Comparison of ENCODE assay signal across 15 cellular contexts in genomic region chr6:56806368-56806767, GRCh38.
DNase-seq lines count a peak whose midpoint lies in the region; ATAC-seq, FAIRE-seq and TF ChIP-seq lines count a peak whose summit lies in the region.
"Had no signal": no experiment of that assay in that cellular context is flagged by ENCODE, and none has a peak within 500 bp of the region (broad histone marks: within the 10 kb centered on the region; RNA-seq: fewer than 3 reads in every experiment).

No MANE protein-coding gene starts in this region.

- WGBS in body of pancreas, 2 donors: 95 to 96% methylated on average over 1 of the region's 1 CpG

- DNase-seq in H54 (ENCODE audit: insufficient read length, low spot score): no peak
- no peak for DNase-seq in Panc1 (ENCODE audit: low read depth, low spot score)
- DNase-seq in glutamatergic neuron: peak; percentile 49
- DNase-seq in NCI-H187 treated with DMSO at 0.1 percent for 48 hours (lab: John Stamatoyannopoulos, UW): no peak
- no peak for DNase-seq in body of pancreas
- DNase-seq: activated naive CD4-positive, alpha-beta T cell treated with anti-CD3 and anti-CD28 coated beads, Interleukin-2, amount 50 U/mL, for 16 hours; KG1; NCI-H526; stimulated activated CD4-positive, alpha-beta T cell treated with anti-CD3 and anti-CD28 coated beads, Interleukin-15, amount 100 ng/mL, for 24 hours; T-helper 17 cell had no signal

- H2AFZ ChIP-seq in ACC112 (ENCODE audit: low read length, unreplicated experiment): no peak overlapping the region

- H3K9me3 Mint-ChIP-seq in glutamatergic neuron (ENCODE audit: unreplicated experiment): peaks cover 12% of the 10 kb centered on the region

- H3K36me3 ChIP-seq in ACC112 (ENCODE audit: insufficient read depth, low read length) (no peaks in the 10 kb centered on the region), Panc1 (ENCODE audit: control insufficient read depth, insufficient read depth, low read length) (no peaks in the 10 kb centered on the region), body of pancreas (replicated peaks in 1 of 2; ENCODE audit: insufficient read depth in 1 of 2, low read depth in 2 of 2) (no peaks in the 10 kb centered on the region)
- H3K36me3 ChIP-seq: prostate gland had no signal

- H3K4me1 Mint-ChIP-seq in glutamatergic neuron (ENCODE audit: low read depth, unreplicated experiment): peaks cover 64% of the 10 kb centered on the region

- H3K4me1 ChIP-seq in ACC112 (ENCODE audit: control insufficient read depth, insufficient read depth, low read length, unreplicated experiment) (peaks cover 77% of the 10 kb centered on the region), Panc1 (ENCODE audit: control insufficient read depth, insufficient read depth, low read length) (peaks cover 76% of the 10 kb centered on the region), body of pancreas (no peaks in the 10 kb centered on the region)
- H3K4me1 ChIP-seq: prostate gland had no signal

- peak; percentile 91 for FAIRE-seq in H54 (lab: Jason Lieb, UNC)

- H3K27ac ChIP-seq in ACC112 (ENCODE audit: low read depth, low read length) (peak overlapping the region; percentile 87), Panc1 (ENCODE audit: low read length) (peak overlapping the region; percentile 86), body of pancreas (no peak overlapping the region)
- H3K27ac ChIP-seq: prostate gland had no signal

- POLR2A ChIA-PET in Panc1 (lab: Charles Lee): no interaction called here

- CTCF ChIA-PET in Panc1 (lab: Charles Lee): no interaction called here

- H3K27ac Mint-ChIP-seq in glutamatergic neuron (ENCODE audit: unreplicated experiment): peak overlapping the region; percentile 90
- H3K27ac Mint-ChIP-seq: T-helper 17 cell had no signal

- peak overlapping the region; percentile 77 for H3K4me3 Mint-ChIP-seq in glutamatergic neuron (ENCODE audit: unreplicated experiment)
- H3K4me3 Mint-ChIP-seq: T-helper 17 cell had no signal

- H3K4me3 ChIP-seq in ACC112 (ENCODE audit: low read depth, low read length): no peak overlapping the region
- H3K4me3 ChIP-seq in Panc1 (ENCODE audit: low read depth in 2 of 2, low read length in 2 of 2): no peak overlapping the region
- no peak overlapping the region for H3K4me3 ChIP-seq in body of pancreas
- H3K4me3 ChIP-seq: prostate gland had no signal

- H3K27me3 ChIP-seq in ACC112 (ENCODE audit: insufficient read depth, low read length): no peaks in the 10 kb centered on the region
- H3K27me3 ChIP-seq in Panc1 (ENCODE audit: control insufficient read depth, insufficient read depth, low read length): no peaks in the 10 kb centered on the region
- no peaks in the 10 kb centered on the region for H3K27me3 ChIP-seq in body of pancreas

- no TSS peak for BruUV-seq in Panc1 (replicated peaks; lab: Mats Ljungman, UMichigan)

- TF ChIP-seq POLR2A in H54 (IDR thresholded peaks at IDR 0.05; ENCODE audit: low read depth, low read length) (no peak), body of pancreas (IDR thresholded peaks at IDR 0.05) (no peak)

- ATAC-seq in Panc1 (peak; percentile 51; the same call in 1 of the 2 replicates), GM19397 (IDR thresholded peaks at IDR 0.05; ENCODE audit: unreplicated experiment) (no peak), body of pancreas (no peak), HG03159 (IDR thresholded peaks at IDR 0.05; ENCODE audit: unreplicated experiment) (no peak)
- ATAC-seq: activated CD4-positive, CD25-positive, alpha-beta regulatory T cell treated with anti-CD3 and anti-CD28 coated beads, Interleukin-2, amount 50 U/mL, for 24 hours; T-helper 17 cell had no signal

- H3K36me3 Mint-ChIP-seq in glutamatergic neuron (ENCODE audit: unreplicated experiment): no peaks in the 10 kb centered on the region

- TF ChIP-seq CTCF in Panc1 (IDR thresholded peaks at IDR 0.05) (no peak), glutamatergic neuron (IDR thresholded peaks at IDR 0.05; ENCODE audit: partially characterized antibody, unreplicated experiment) (no peak), body of pancreas (IDR thresholded peaks at IDR 0.05) (no peak)

- H3K9me3 ChIP-seq in Panc1 (ENCODE audit: control insufficient read depth, insufficient read depth, low read depth, low read length) (no peaks in the 10 kb centered on the region), body of pancreas (no peaks in the 10 kb centered on the region)
- H3K9me3 ChIP-seq: prostate gland had no signal

- H3K79me2 ChIP-seq in ACC112 (ENCODE audit: control insufficient read depth, insufficient read depth, low read length, unreplicated experiment): peaks cover 89% of the 10 kb centered on the region

- H3K27me3 Mint-ChIP-seq in glutamatergic neuron (ENCODE audit: unreplicated experiment): peaks cover 6% of the 10 kb centered on the region
- H3K27me3 Mint-ChIP-seq: T-helper 17 cell had no signal

- in situ Hi-C loops in Panc1 (cut with HindIII; ENCODE audit: low pct_unique_long_range_greater_than_20kb, low sequenced_read_pairs): no loop called here

- intact Hi-C loops in Panc1 (cut with micrococcal nuclease; ENCODE audit: unreplicated experiment): no loop called here
- intact Hi-C loops in body of pancreas (cut with DNase I): no loop called here

Comparison
In these comparisons a context has a peak if more than half of its experiments do, and no peak if none do; other contexts are left out.
1. H3K27ac ChIP-seq: peak in ACC112 (single experiment) and Panc1 (single experiment); none in body of pancreas (0 of 4).